In the genomic region with DNA sequence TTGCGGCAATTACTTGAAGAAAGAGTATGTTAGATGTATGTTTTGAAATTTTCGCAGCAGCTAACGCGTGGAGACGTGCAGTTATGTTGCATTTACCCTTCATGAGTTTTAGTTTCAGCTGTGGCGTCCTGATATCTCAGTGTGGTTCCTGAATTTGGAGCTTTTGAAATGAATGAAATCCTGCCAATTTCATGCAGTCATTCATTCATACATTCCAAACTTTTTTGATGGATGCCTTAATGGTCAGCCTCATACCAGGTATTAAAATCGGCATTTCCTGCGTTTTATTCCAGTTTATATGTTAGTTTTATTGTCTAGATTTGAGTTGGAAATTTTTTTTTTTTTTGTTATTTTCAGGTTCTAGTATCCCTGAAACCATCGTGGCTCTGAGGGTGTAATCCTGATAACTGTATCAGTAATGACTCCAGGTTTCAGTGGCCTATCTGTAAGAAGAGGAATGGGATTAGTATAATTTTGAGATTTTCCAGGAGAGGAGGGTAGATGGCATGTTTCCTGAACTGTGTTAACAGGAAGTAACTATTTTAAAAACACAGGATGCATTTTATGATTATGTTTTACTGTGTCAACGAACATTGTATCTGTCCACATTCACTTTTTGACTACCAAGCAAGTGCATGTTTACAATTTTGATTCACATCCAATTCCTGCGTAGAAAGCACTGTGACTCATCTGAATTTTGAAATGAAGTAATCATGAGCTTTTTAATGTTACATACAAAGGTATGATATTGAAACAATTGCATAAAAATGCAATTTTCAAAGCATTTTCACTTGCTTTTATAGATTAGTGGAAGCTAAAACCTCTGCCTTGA, we compare ENCODE assay signal across 8 cellular contexts. TPM values are rescaled to one million over a fixed set of nuclear protein-coding genes. Genes with fewer than 3 reads are reported as not detected.
DNase-seq lines count a peak whose midpoint lies in the region; ATAC-seq and TF ChIP-seq lines count a peak whose summit lies in the region.

No MANE protein-coding gene starts in this region.

- no peak for ATAC-seq in lung (ENCODE audit: insufficient read depth, low FRiP score)
- no peak for ATAC-seq in aorta (ENCODE audit: low FRiP score)
- no peak for ATAC-seq in HG03442 (IDR thresholded peaks at IDR 0.05; ENCODE audit: unreplicated experiment)
- ATAC-seq in GM21526 (IDR thresholded peaks at IDR 0.05; ENCODE audit: low FRiP score, unreplicated experiment) = no peak
- no peak for ATAC-seq in GM21360 (IDR thresholded peaks at IDR 0.05; ENCODE audit: unreplicated experiment)

- WGBS in mammary epithelial cell (ENCODE audit: low coverage, missing lambda C conversion rate) = 3% methylated on average over 11 of the region's 11 CpGs
- WGBS in lung, 2 donors = 2 to 3% methylated on average over 11 of the region's 11 CpGs
- 0 to 1% methylated on average over 11 of the region's 11 CpGs for WGBS in aorta, 2 donors

- DNase-seq in GM10266 (ENCODE audit: extremely low spot score) = peak; percentile 16
- DNase-seq in LHCN-M2 (ENCODE audit: low read depth) = peak; percentile 56
- peak; percentile 69 for DNase-seq in mammary epithelial cell
- no peak for DNase-seq in lung (ENCODE audit: low spot score)
- DNase-seq in aorta = no peak

- no peaks in the 10 kb centered on the region for H3K9me3 ChIP-seq in mammary epithelial cell (replicated peaks; ENCODE audit: insufficient read depth, low read length)
- H3K9me3 ChIP-seq in lung (ENCODE audit: control insufficient read depth in 2 of 2, insufficient read depth in 1 of 2, low read length in 1 of 2) = no peaks in the 10 kb centered on the region
- H3K9me3 ChIP-seq in aorta (ENCODE audit: control insufficient read depth, low read length) = no peaks in the 10 kb centered on the region

- H3K4me2 ChIP-seq in mammary epithelial cell (ENCODE audit: insufficient read depth, low read depth, low read length) = peak overlapping the region; percentile 88

- H3K27me3 ChIP-seq in mammary epithelial cell (ENCODE audit: insufficient read depth, low read length) (no peaks in the 10 kb centered on the region), lung (ENCODE audit: control insufficient read depth, insufficient read depth) (no peaks in the 10 kb centered on the region), aorta (ENCODE audit: control insufficient read depth in 1 of 2, insufficient read depth in 2 of 2, low read length in 1 of 2) (no peaks in the 10 kb centered on the region)

- CTCF ChIA-PET in mammary epithelial cell (lab: Charles Lee; ENCODE audit: low non-redundant PET) = interaction anchor here (0.6 kb wide), 1 partner anchor 60 kb away, joined by 4 read pairs; no protein-coding TSS in a partner anchor

- H4K20me1 ChIP-seq in mammary epithelial cell (ENCODE audit: insufficient read depth, low read length) = no peaks in the 10 kb centered on the region

- dilution Hi-C loops in mammary epithelial cell (cut with HindIII; ENCODE audit: low sequenced_read_pairs) = no loop called here

- intact Hi-C loops in mammary epithelial cell (cut with micrococcal nuclease) = loop anchor here (2.0 to 10.0 kb wide), 2 partner anchors 60 to 130 kb away; no protein-coding TSS in a partner anchor
- intact Hi-C loops in aorta (cut with DNase I) = loop anchor here (2.0 to 5.0 kb wide), 2 partner anchors 62 to 63 kb away; a partner anchor contains a TSS

- TF ChIP-seq CTCF in GM10266 (IDR thresholded peaks at IDR 0.05; ENCODE audit: control insufficient read depth, insufficient read depth, low read depth, missing control alignments) (no peak), mammary epithelial cell (conservative IDR thresholded peaks at IDR 0.05 in 1 of 2, IDR thresholded peaks at IDR 0.05 in 1 of 2; ENCODE audit: extremely low read depth in 1 of 2, insufficient read depth in 1 of 2, low read depth in 1 of 2, low read length in 2 of 2) (no peak), lung (IDR thresholded peaks at IDR 0.05; ENCODE audit: control extremely low read depth, extremely low read depth) (no peak)

- H3K4me1 ChIP-seq in mammary epithelial cell (ENCODE audit: insufficient read depth, low read length) (peaks cover 21% of the 10 kb centered on the region), lung (ENCODE audit: control insufficient read depth in 2 of 2, insufficient read depth in 2 of 2, low read length in 2 of 2) (peaks cover 1 to 22% of the 10 kb centered on the region in 2 donors), aorta (ENCODE audit: control insufficient read depth in 1 of 2, insufficient read depth in 2 of 2, low read length in 2 of 2) (peaks cover 0 to 3% of the 10 kb centered on the region in 2 donors)

- BruUV-seq in mammary epithelial cell (replicated peaks; lab: Mats Ljungman, UMichigan) = TSS peak; percentile 37

- peaks cover 50% of the 10 kb centered on the region for H3K79me2 ChIP-seq in mammary epithelial cell (ENCODE audit: insufficient read depth, low read length)

- peak overlapping the region; percentile 77 for H3K9ac ChIP-seq in mammary epithelial cell (ENCODE audit: insufficient read depth, low read length)

- H2AFZ ChIP-seq in mammary epithelial cell (ENCODE audit: low read depth, low read length) = peak overlapping the region; percentile 92

- in situ Hi-C loops in mammary epithelial cell (cut with MboI; ENCODE audit: low sequenced_read_pairs in 2 of 2) = no loop called here

- H3K27ac ChIP-seq in mammary epithelial cell (ENCODE audit: insufficient read depth, low read depth, low read length) = peak overlapping the region; percentile 69
- H3K27ac ChIP-seq in lung (ENCODE audit: low read depth in 1 of 2, low read length in 1 of 2) = peak overlapping the region; percentile 98 to 100
- H3K27ac ChIP-seq in aorta (ENCODE audit: low read depth in 1 of 2, low read length in 2 of 2) = peak overlapping the region; percentile 83

- no peaks in the 10 kb centered on the region for H3K36me3 ChIP-seq in mammary epithelial cell (ENCODE audit: insufficient read depth, low read length)
- no peaks in the 10 kb centered on the region for H3K36me3 ChIP-seq in lung (ENCODE audit: control insufficient read depth in 2 of 2, insufficient read depth in 2 of 2, low read length in 2 of 2)
- no peaks in the 10 kb centered on the region for H3K36me3 ChIP-seq in aorta (ENCODE audit: control insufficient read depth in 1 of 2, insufficient read depth in 2 of 2, low read length in 1 of 2)

- H3K4me3 ChIP-seq in mammary epithelial cell (replicated peaks in 1 of 3; ENCODE audit: insufficient read depth in 1 of 3, low read depth in 2 of 3, low read length in 3 of 3) (peak overlapping the region; percentile 52 to 68 (median 64)), lung (peak overlapping the region; percentile 90), aorta (ENCODE audit: low read length in 2 of 2) (peak overlapping the region; percentile 65 to 81)

RNA-seq across cellular contexts. Expression of a gene that starts 1.0 kb away (rescaled TPM):
- total RNA-seq in LHCN-M2 (2014; rRNA removed) (36.0 and 36.8 TPM in 2 replicates), mammary epithelial cell (10 to 100 TPM; 22.5 to 48.2 TPM), lung (10 to 100 TPM; 43.5 to 62.1 TPM), aorta (10 to 100 TPM; 26.7 to 30.4 TPM)
- polyA plus RNA-seq in LHCN-M2 (2012) = 17.0 TPM
- polyA plus RNA-seq in mammary epithelial cell (20.0 TPM), lung (10 to 100 TPM in 1 of 2 donors, 1 to 10 TPM in 1; 6.8 to 12.3 TPM), aorta (1 to 10 TPM; 7.3 to 7.6 TPM)
- polyA minus RNA-seq in mammary epithelial cell = 176 TPM

Comparison
In these comparisons a context has a peak if more than half of its experiments do, and no peak if none do; other contexts are left out.
1. DNase-seq: peak in GM10266 (single experiment), LHCN-M2 (single experiment) and mammary epithelial cell (single experiment); none in lung (single experiment) and aorta (0 of 2).
2. Peak in every context shown above with its lines, with median percentiles within 50 percentile points of each other: H3K27ac ChIP-seq and H3K4me3 ChIP-seq.